In the genomic region with DNA sequence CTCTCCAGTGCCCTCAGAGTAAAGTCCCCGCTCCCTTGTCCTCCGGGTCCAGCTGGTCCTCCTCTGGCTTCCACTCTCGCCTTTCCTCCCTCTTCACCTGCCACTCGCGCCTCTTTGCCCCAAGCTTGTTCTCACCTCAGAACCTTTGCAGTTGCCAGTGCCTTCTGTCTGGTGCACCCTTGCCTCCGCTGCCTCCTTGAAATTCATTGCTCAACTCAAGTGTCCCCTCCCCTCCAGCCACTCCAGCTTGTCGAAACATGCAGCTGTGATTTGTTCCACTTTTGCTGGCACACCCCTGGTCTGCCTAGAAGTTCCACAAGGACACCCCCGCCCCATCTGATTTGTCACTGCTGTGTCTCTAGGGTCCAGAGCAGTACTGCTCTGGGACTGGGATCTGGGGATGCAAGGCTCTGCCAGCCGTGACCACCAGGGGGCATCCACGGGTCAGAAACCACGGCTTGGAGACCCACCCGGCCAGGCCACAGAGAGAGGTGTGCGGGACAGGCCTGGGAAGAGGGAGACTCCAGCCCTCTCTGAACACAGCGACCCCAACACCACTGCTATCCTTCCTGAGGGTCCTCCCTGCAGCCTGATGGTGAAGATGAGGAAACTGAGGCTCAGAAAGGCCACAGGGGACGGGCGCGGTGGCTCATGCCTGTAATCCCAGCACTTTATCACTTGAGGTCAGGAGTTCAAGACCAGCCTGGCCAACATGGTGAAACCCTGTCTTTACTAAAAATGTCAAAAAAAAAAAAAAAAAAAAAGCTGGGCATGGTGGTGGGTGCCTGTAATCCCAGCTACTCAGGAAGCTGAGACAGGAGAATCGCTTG, we compare ENCODE assay signal across 8 cellular contexts. TPM values are rescaled to one million over a fixed set of nuclear protein-coding genes. Genes with fewer than 3 reads are reported as not detected.
A peak's percentile ranks its signal among the peaks of the same experiment; 100 is the strongest.
DNase-seq lines count a peak whose midpoint lies in the region; ATAC-seq and TF ChIP-seq lines count a peak whose summit lies in the region.

No MANE protein-coding gene starts in this region.

- POLR2A ChIA-PET in GM10248 (lab: Yijun Ruan, JAX), result interaction anchor here (0.6 kb wide), 1 partner anchor 125 kb away, joined by 3 read pairs; no protein-coding TSS in a partner anchor

- CTCF ChIA-PET in GM10248 (lab: Yijun Ruan, JAX), result interaction anchor here (0.8 to 8.0 kb wide), 27 partner anchors 10 to 175 kb away, joined by 3 to 73 read pairs (median 4); no protein-coding TSS in a partner anchor

- intact Hi-C loops in left cardiac atrium (cut with DNase I), result loop anchor here (1.0 to 5.0 kb wide), 3 partner anchors 80 to 136 kb away; no protein-coding TSS in a partner anchor

- peak; percentile 95 to 98 for ATAC-seq in left cardiac atrium
- ATAC-seq in GM21390 (IDR thresholded peaks at IDR 0.05; ENCODE audit: unreplicated experiment), result no peak
- ATAC-seq in GM19395 (IDR thresholded peaks at IDR 0.05; ENCODE audit: unreplicated experiment), result no peak

- peak; percentile 86 for TF ChIP-seq CTCF in GM10248 (IDR thresholded peaks at IDR 0.05; ENCODE audit: control extremely low read depth, extremely low read depth, low read depth, missing control alignments)

- peak; percentile 90 for DNase-seq in GM10248 (ENCODE audit: extremely low spot score)
- DNase-seq in NCI-H1105 (lab: John Stamatoyannopoulos, UW), result peak; percentile 48
- DNase-seq in T-helper 22 cell (ENCODE audit: low read depth), result peak; percentile 40
- peak; percentile 21 for DNase-seq in amniotic stem cell (lab: John Stamatoyannopoulos, UW)
- DNase-seq in left cardiac atrium, result peak; percentile 89
- DNase-seq in renal cortical epithelial cell (ENCODE audit: low read depth), result peak; percentile 29

RNA-seq across cellular contexts. Expression of gene AP1M1, which starts 49.9 kb away (rescaled TPM):
- total RNA-seq in left cardiac atrium (10 to 100 TPM; 48.1 to 52.6 TPM), renal cortical epithelial cell (53.7 and 144 TPM in 2 replicates)

Comparison
In these comparisons a context has a peak if more than half of its experiments do, and no peak if none do; other contexts are left out.
1. DNase-seq: peak in every context shown above with its lines; median percentile 90 in GM10248; 89 in left cardiac atrium; 48 in NCI-H1105; 40 in T-helper 22 cell; 29 in renal cortical epithelial cell; 21 in amniotic stem cell.
2. ATAC-seq: peak in left cardiac atrium (2 of 2); none in GM21390 (single experiment) and GM19395 (single experiment).